8 cellular contexts compared by ENCODE assay signal in the genomic region with DNA sequence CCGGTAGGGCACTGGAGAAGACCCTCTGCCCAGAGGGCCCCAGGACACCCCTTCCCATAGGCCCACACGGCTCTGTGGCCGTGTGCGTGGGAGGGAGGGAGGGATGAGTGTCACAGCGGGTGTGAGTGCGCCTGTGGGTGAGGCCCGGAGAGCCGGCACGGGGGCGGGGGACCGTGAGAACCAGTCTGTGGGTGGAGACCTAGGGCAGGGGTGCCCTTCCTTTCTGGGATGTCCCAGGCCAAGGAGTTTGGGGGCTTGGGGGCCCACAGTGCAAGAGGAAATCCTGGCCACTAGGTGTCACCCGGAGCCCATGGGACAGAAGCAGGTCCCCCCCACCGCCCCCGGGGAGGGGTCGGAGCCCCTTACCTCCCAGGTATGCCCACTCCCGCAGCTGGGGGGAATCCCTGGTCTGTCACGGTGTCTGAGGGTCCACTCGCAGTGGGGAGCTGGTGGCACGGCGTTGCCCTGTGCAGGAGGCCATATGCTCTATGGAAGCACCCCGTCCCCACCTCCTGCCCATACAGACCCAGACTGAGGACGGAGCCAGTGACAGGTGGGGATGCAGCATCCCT. TPM values are rescaled to one million over a fixed set of nuclear protein-coding genes. Genes with fewer than 3 reads are reported as not detected.
DNase-seq lines count a peak whose midpoint lies in the region; ATAC-seq and TF ChIP-seq lines count a peak whose summit lies in the region.

No MANE protein-coding gene starts in this region.

- intact Hi-C loops in Caco-2 (cut with micrococcal nuclease; ENCODE audit: unreplicated experiment), result loop anchor here (1.0 to 5.0 kb wide), 3 partner anchors 36 to 162 kb away; a partner anchor contains a TSS

- TF ChIP-seq CTCF in Caco-2 (IDR thresholded peaks at IDR 0.05; ENCODE audit: insufficient read depth in 1 of 2, low read depth in 1 of 2, low read length in 1 of 2, severe bottlenecking in 1 of 2, unreplicated experiment in 1 of 2) (peak; percentile 77 to 94), cardiac fibroblast (IDR thresholded peaks at IDR 0.05; ENCODE audit: low read depth, low read length) (peak; percentile 63)

- H3K27me3 Mint-ChIP-seq in Caco-2 (ENCODE audit: insufficient read depth, unreplicated experiment) (no peaks in the 10 kb centered on the region), naive B cell (peaks cover 5 to 34% (median 15%) of the 10 kb centered on the region in 3 donors)

- H3K9me3 Mint-ChIP-seq in Caco-2 (ENCODE audit: unreplicated experiment) (no peaks in the 10 kb centered on the region), naive B cell (peaks cover 0 to 11% (median 0%) of the 10 kb centered on the region in 7 donors)

- CTCF ChIA-PET in Caco-2 (lab: Charles Lee), result interaction anchor here (0.6 to 1.2 kb wide), 6 partner anchors 43 to 189 kb away, joined by 3 to 8 read pairs (median 4); a partner anchor contains a TSS

- H3K36me3 ChIP-seq in Caco-2 (ENCODE audit: control insufficient read depth, insufficient read depth, low read length), result no peaks in the 10 kb centered on the region

- H3K4me1 ChIP-seq in Caco-2, result peaks cover 11% of the 10 kb centered on the region; the same call in 1 of the 2 replicates

- DNase-seq in Caco-2, result peak in 1 of 2 experiments; percentile 60
- DNase-seq in Kasumi-1 (lab: John Stamatoyannopoulos, UW), result peak; percentile 13 to 16
- peak in 1 of 2 donors; percentile 6 for DNase-seq in cardiac fibroblast (ENCODE audit: low read depth in 2 of 2)
- DNase-seq in naive B cell, result no peak
- DNase-seq in NCI-H1694 (lab: John Stamatoyannopoulos, UW), result no peak
- DNase-seq in NCI-H2171 (lab: John Stamatoyannopoulos, UW), result no peak
- no peak for DNase-seq in islet precursor cell

- no peaks in the 10 kb centered on the region for H3K27me3 ChIP-seq in Caco-2 (replicated peaks; ENCODE audit: control insufficient read depth, insufficient read depth, low read length)

- H3K36me3 Mint-ChIP-seq in Caco-2 (ENCODE audit: insufficient read depth, unreplicated experiment) (no peaks in the 10 kb centered on the region), naive B cell (no peaks in the 10 kb centered on the region)

- no TSS peak for BruUV-seq in Caco-2 (replicated peaks; lab: Mats Ljungman, UMichigan)

- ATAC-seq in naive B cell (ENCODE audit: low read depth in 2 of 2) (peak; percentile 27 to 46), HG02588 (IDR thresholded peaks at IDR 0.05; ENCODE audit: unreplicated experiment) (no peak)

- H3K4me3 Mint-ChIP-seq in Caco-2 (ENCODE audit: unreplicated experiment) (no peak overlapping the region), naive B cell (no peak overlapping the region)

- H3K27ac Mint-ChIP-seq in Caco-2 (ENCODE audit: unreplicated experiment) (no peak overlapping the region), naive B cell (no peak overlapping the region)

- H3K9me3 ChIP-seq in Caco-2, result peaks cover 7% of the 10 kb centered on the region; the same call in 1 of the 2 replicates

- peaks cover 6% of the 10 kb centered on the region for H3K4me1 Mint-ChIP-seq in Caco-2 (ENCODE audit: low read depth, unreplicated experiment)
- no peaks in the 10 kb centered on the region for H3K4me1 Mint-ChIP-seq in naive B cell

- POLR2A ChIA-PET in Caco-2 (lab: Charles Lee), result interaction anchor here (0.9 kb wide), 1 partner anchor 162 kb away, joined by 3 read pairs; no protein-coding TSS in a partner anchor

- H3K4me3 ChIP-seq in Caco-2 (ENCODE audit: low read depth, low read length) (no peak overlapping the region), cardiac fibroblast (replicated peaks in 1 of 2; ENCODE audit: low read depth in 2 of 2, low read length in 2 of 2) (no peak overlapping the region)

RNA-seq across cellular contexts. Expression of a gene that starts 16.0 kb away (rescaled TPM):
- total RNA-seq in Caco-2 (2022), result not detected in 2 replicates
- not detected for polyA plus RNA-seq in naive B cell (ENCODE audit: low read depth in 6 of 6)

RNA-seq across cellular contexts. Expression of a gene that starts 47.5 kb away (rescaled TPM):
- total RNA-seq in Caco-2 (2022), result 21.3 and 22.8 TPM in 2 replicates
- not detected for polyA plus RNA-seq in naive B cell (ENCODE audit: low read depth in 6 of 6)

Comparison
In these comparisons a context has a peak if more than half of its experiments do, and no peak if none do; other contexts are left out.
1. DNase-seq: peak in Kasumi-1 (2 of 2); none in naive B cell (single experiment), NCI-H1694 (single experiment), NCI-H2171 (single experiment) and islet precursor cell (single experiment).